In genomic region chr1:145997156-145998023, GRCh38 we compare ENCODE assay signal across 8 cellular contexts. TPM values are rescaled to one million over a fixed set of nuclear protein-coding genes. Genes with fewer than 3 reads are reported as not detected.
DNase-seq lines count a peak whose midpoint lies in the region; ATAC-seq and TF ChIP-seq lines count a peak whose summit lies in the region.

No MANE protein-coding gene starts in this region.

- H3K27ac ChIP-seq in transverse colon, result peak overlapping the region; percentile 96 to 99 (median 98)

- no peak for TF ChIP-seq POLR2A in transverse colon (IDR thresholded peaks at IDR 0.05)

- H3K36me3 ChIP-seq in BE2C (peaks cover 32% of the 10 kb centered on the region), mucosa of stomach (ENCODE audit: control insufficient read depth, insufficient read depth, low read length) (peaks cover 20% of the 10 kb centered on the region), transverse colon (peaks cover 7 to 38% (median 20%) of the 10 kb centered on the region in 4 donors)

- DNase-seq in BE2C (no peak), LNCaP clone FGC (ENCODE audit: low read depth) (no peak), transverse colon (peak; percentile 74), islet precursor cell (no peak)
- DNase-seq in activated CD4-positive, CD25-positive, alpha-beta regulatory T cell treated with anti-CD3 and anti-CD28 coated beads, Interleukin-2, amount 50 U/mL, for 72 hours, result peak; percentile 55
- DNase-seq in effector CD4-positive, alpha-beta T cell, result peak; percentile 49

- intact Hi-C loops in transverse colon (cut with DNase I; ENCODE audit: low total_unique reads), result loop anchor here (2.0 kb wide), 1 partner anchor 19 kb away; no protein-coding TSS in a partner anchor

- WGBS in transverse colon (ENCODE audit: low coverage in 1 of 2), 2 donors, result 4 to 6% methylated on average over 9 to 13 of the region's 13 CpGs

- H3K4me1 ChIP-seq in BE2C (peaks cover 6% of the 10 kb centered on the region), mucosa of stomach (ENCODE audit: control insufficient read depth, insufficient read depth, low read length) (peaks cover 39% of the 10 kb centered on the region), transverse colon (peaks cover 9 to 54% (median 46%) of the 10 kb centered on the region in 4 donors)

- in situ Hi-C loops in transverse colon (cut with MboI; ENCODE audit: low pct_ligation_motif_present in 1 of 4, low pct_unique_long_range_greater_than_20kb in 1 of 4, low sequenced_read_pairs in 3 of 4), result no loop called here

- peak; percentile 86 for TF ChIP-seq EP300 in transverse colon (IDR thresholded peaks at IDR 0.05; ENCODE audit: low read depth)

- H3K4me3 ChIP-seq in BE2C (ENCODE audit: low read depth, low read length) (peak overlapping the region; percentile 83), LNCaP clone FGC (ENCODE audit: low read depth, low read length) (peak overlapping the region; percentile 86), mucosa of stomach (ENCODE audit: low read length) (peak overlapping the region; percentile 61), transverse colon (peak overlapping the region; percentile 20 to 92 (median 74))

- TF ChIP-seq CTCF in BE2C (IDR thresholded peaks at IDR 0.05; ENCODE audit: low read depth, low read length) (no peak), LNCaP clone FGC (IDR thresholded peaks at IDR 0.05; ENCODE audit: control insufficient read depth, extremely low read depth, insufficient read depth) (no peak), transverse colon (IDR thresholded peaks at IDR 0.05) (peak in 2 of 5 experiments; percentile 41 to 42)

- H3K9me3 ChIP-seq in BE2C, result no peaks in the 10 kb centered on the region
- no peaks in the 10 kb centered on the region for H3K9me3 ChIP-seq in mucosa of stomach (ENCODE audit: control insufficient read depth, low read length)
- no peaks in the 10 kb centered on the region for H3K9me3 ChIP-seq in transverse colon

- H3K27me3 ChIP-seq in BE2C, result no peaks in the 10 kb centered on the region
- H3K27me3 ChIP-seq in mucosa of stomach (ENCODE audit: control insufficient read depth, insufficient read depth, low read length), result no peaks in the 10 kb centered on the region
- H3K27me3 ChIP-seq in transverse colon, result no peaks in the 10 kb centered on the region

- peak overlapping the region; percentile 83 for H3K9ac ChIP-seq in mucosa of stomach (ENCODE audit: low read length)

- ATAC-seq in GM19328 (IDR thresholded peaks at IDR 0.05; ENCODE audit: unreplicated experiment), result peak; percentile 36

RNA-seq across cellular contexts. Expression of gene TXNIP, which starts 1.0 kb away (rescaled TPM):
- polyA plus RNA-seq in BE2C (2012; ENCODE audit: insufficient read depth, insufficient read length, low read depth), result 13.2 TPM
- 1,000 to 10,000 TPM in 2 of 4 donors, 100 to 1,000 TPM in 2; 296 to 2,602 (median 982) TPM for total RNA-seq in transverse colon

RNA-seq across cellular contexts. Expression of gene HJV, which starts 24.1 kb away (rescaled TPM):
- not detected for polyA plus RNA-seq in BE2C (2012; ENCODE audit: insufficient read depth, insufficient read length, low read depth)
- total RNA-seq in transverse colon, result under 1 TPM in 1 of 4 donors, not detected in 3; 0.27 TPM

RNA-seq across cellular contexts. Expression of gene POLR3GL, which starts 32.9 kb away (rescaled TPM):
- 16.8 TPM for polyA plus RNA-seq in BE2C (2012; ENCODE audit: insufficient read depth, insufficient read length, low read depth)
- 10 to 100 TPM in 3 of 4 donors, 1 to 10 TPM in 1; 1.2 to 23.7 (median 14.4) TPM for total RNA-seq in transverse colon

RNA-seq across cellular contexts. Expression of gene ANKRD34A, which starts 33.0 kb away (rescaled TPM):
- 7.9 TPM for polyA plus RNA-seq in BE2C (2012; ENCODE audit: insufficient read depth, insufficient read length, low read depth)
- 1 to 10 TPM in 1 of 4 donors, under 1 TPM in 2, not detected in 1; 0.41 to 4.1 (median 0.64) TPM for total RNA-seq in transverse colon

RNA-seq across cellular contexts. Expression of gene LIX1L, which starts 39.6 kb away (rescaled TPM):
- polyA plus RNA-seq in BE2C (2012; ENCODE audit: insufficient read depth, insufficient read length, low read depth), result 7.6 TPM
- 10 to 100 TPM in 2 of 4 donors, 1 to 10 TPM in 2; 7.2 to 12.5 (median 9.8) TPM for total RNA-seq in transverse colon

Comparison
In these comparisons a context has a peak if more than half of its experiments do, and no peak if none do; other contexts are left out.
1. DNase-seq: peak in activated CD4-positive, CD25-positive, alpha-beta regulatory T cell treated with anti-CD3 and anti-CD28 coated beads, Interleukin-2, amount 50 U/mL, for 72 hours (single experiment), effector CD4-positive, alpha-beta T cell (single experiment) and transverse colon (single experiment); none in BE2C (single experiment), LNCaP clone FGC (single experiment) and islet precursor cell (single experiment).
2. Peak in every context shown above with its lines, with median percentiles within 50 percentile points of each other: H3K4me3 ChIP-seq.